In genomic region chr1:148960212-148961000, GRCh38 we compare ENCODE assay signal across 6 cellular contexts.
DNase-seq lines count a peak whose midpoint lies in the region; ATAC-seq, FAIRE-seq and TF ChIP-seq lines count a peak whose summit lies in the region.
"Not testable (repeated sequence)": the region's sequence is repeated elsewhere in the genome, so short reads cannot be mapped to it uniquely, and the experiment has no call there.

No MANE protein-coding gene starts in this region.

- H3K27me3 ChIP-seq in PC-3 (ENCODE audit: low read length); K562 (ENCODE audit: control insufficient read depth in 2 of 2, insufficient read depth in 2 of 2, low read length in 2 of 2); right lobe of liver; psoas muscle (ENCODE audit: insufficient read depth in 3 of 3, low read length in 2 of 3): not testable (repeated sequence)

- not testable (repeated sequence) for H3F3A ChIP-seq in PC-3 (ENCODE audit: low read length, unreplicated experiment)

- H4K20me1 ChIP-seq in PC-3 (ENCODE audit: low read length); K562 (replicated peaks; ENCODE audit: control insufficient read depth, insufficient read depth, low read length): not testable (repeated sequence)

- CTCF ChIA-PET in PC-3 (lab: Charles Lee); K562 (lab: Yijun Ruan, JAX; ENCODE audit: low intra/inter-chr PET ratio): not testable (repeated sequence)

- ATAC-seq in PC-3 (peak; percentile 49), left ventricle myocardium superior (peak; percentile 37), right lobe of liver (peak in 3 of 4 donors; percentile 24 to 37 (median 33)), psoas muscle (peak; percentile 22 to 40 (median 34))
- ATAC-seq in K562: not testable (repeated sequence)

- DNase-seq in H54 (ENCODE audit: insufficient read length, low spot score); PC-3; K562 (ENCODE audit: extremely low read depth in 1 of 4, low spot score in 3 of 4); left ventricle myocardium superior; right lobe of liver; psoas muscle: not testable (repeated sequence)

- H3K9me3 ChIP-seq in PC-3 (ENCODE audit: low read length); K562 (replicated peaks; ENCODE audit: control insufficient read depth, insufficient read depth, low read depth, low read length); right lobe of liver; psoas muscle: not testable (repeated sequence)

- H3K4me1 ChIP-seq in PC-3 (ENCODE audit: insufficient read depth, low read length); K562 (replicated peaks in 1 of 2; ENCODE audit: control insufficient read depth in 2 of 2, insufficient read depth in 2 of 2, low read length in 2 of 2); right lobe of liver; psoas muscle: not testable (repeated sequence)

- intact Hi-C loops in PC-3 (cut with micrococcal nuclease); K562 (cut with micrococcal nuclease); left ventricle myocardium superior (cut with micrococcal nuclease); right lobe of liver (cut with DNase I); psoas muscle (cut with DNase I): not testable (repeated sequence)

- not testable (repeated sequence) for H3K36me3 ChIP-seq in PC-3 (ENCODE audit: low read depth, low read length); K562 (ENCODE audit: control insufficient read depth, insufficient read depth, low read length); right lobe of liver
- H3K36me3 ChIP-seq in psoas muscle (ENCODE audit: insufficient read depth in 1 of 2, low read depth in 1 of 2): peaks cover 0 to 26% of the 10 kb centered on the region in 2 donors

- POLR2A ChIA-PET in PC-3 (lab: Charles Lee; ENCODE audit: unreplicated experiment); K562 (lab: Yijun Ruan, JAX): not testable (repeated sequence)

- H2AFZ ChIP-seq in PC-3 (ENCODE audit: low read length); K562 (ENCODE audit: low read depth, low read length): not testable (repeated sequence)

- not testable (repeated sequence) for H3K9me1 ChIP-seq in K562 (ENCODE audit: control insufficient read depth, insufficient read depth, low read length)

- TF ChIP-seq POLR2A in H54 (IDR thresholded peaks at IDR 0.05; ENCODE audit: low read depth, low read length); K562 (conservative IDR thresholded peaks at IDR 0.05); right lobe of liver (IDR thresholded peaks at IDR 0.05): not testable (repeated sequence)

- FAIRE-seq in H54 (lab: Jason Lieb, UNC): peak; percentile 57
- FAIRE-seq in K562 (lab: Jason Lieb, UNC): not testable (repeated sequence)

- H3K79me2 ChIP-seq in PC-3 (ENCODE audit: low read length): peaks cover 14% of the 10 kb centered on the region
- H3K79me2 ChIP-seq in K562 (ENCODE audit: control insufficient read depth, insufficient read depth, low read length): not testable (repeated sequence)

- in situ Hi-C loops in K562 (cut with MboI): not testable (repeated sequence)

- H3K4me3 ChIP-seq in PC-3 (ENCODE audit: low read length); K562; right lobe of liver; psoas muscle: not testable (repeated sequence)

- TF ChIP-seq CTCF in PC-3 (conservative IDR thresholded peaks at IDR 0.05; ENCODE audit: low read depth, low read length); K562 (IDR thresholded peaks at IDR 0.05 in 2 of 3, conservative IDR thresholded peaks at IDR 0.05 in 1 of 3; ENCODE audit: insufficient read depth in 2 of 3, low read depth in 1 of 3, low read length in 3 of 3); right lobe of liver (IDR thresholded peaks at IDR 0.05); psoas muscle (IDR thresholded peaks at IDR 0.05): not testable (repeated sequence)

- H3K9ac ChIP-seq in PC-3 (ENCODE audit: low read length); K562 (ENCODE audit: insufficient read depth in 1 of 2, low read depth in 2 of 2, low read length in 2 of 2): not testable (repeated sequence)

- not testable (repeated sequence) for TF ChIP-seq EP300 in K562 (IDR thresholded peaks at IDR 0.05; ENCODE audit: low read length)

- BruUV-seq in PC-3 (replicated peaks; lab: Mats Ljungman, UMichigan): not testable (repeated sequence)
- BruUV-seq in K562 (replicated peaks; lab: Mats Ljungman, UMichigan): TSS peak; percentile 3

- TF ChIP-seq RAD21 in K562 (CRISPR knock-in tag; conservative IDR thresholded peaks at IDR 0.05 in 1 of 2, IDR thresholded peaks at IDR 0.05 in 1 of 2): not testable (repeated sequence)

- not testable (repeated sequence) for H3K27ac ChIP-seq in PC-3 (ENCODE audit: low read length); K562 (ENCODE audit: extremely low read depth, low read depth, low read length); psoas muscle
- H3K27ac ChIP-seq in right lobe of liver: peak overlapping the region in 2 of 3 donors; percentile 21 to 51

- H3K4me2 ChIP-seq in PC-3 (ENCODE audit: low read length); K562 (ENCODE audit: insufficient read depth, low read length): not testable (repeated sequence)

- not testable (repeated sequence) for H3K9me2 ChIP-seq in PC-3 (replicated peaks; ENCODE audit: low read length)

- no CpG with 5 or more reads among the region's 4 CpGs for WGBS in K562 (ENCODE audit: insufficient coverage, low coverage, missing lambda C conversion rate)
- WGBS in right lobe of liver (ENCODE audit: insufficient coverage, low coverage, low lambda C conversion rate, missing lambda C conversion rate): 19% methylated on average over 1 of the region's 4 CpGs
- 67 to 93% (median 75%) methylated on average over 1 of the region's 4 CpGs for WGBS in psoas muscle, 3 donors
